11 cellular contexts compared by ENCODE assay signal in genomic region chr2:43266692-43267091, GRCh38. TPM values are rescaled to one million over a fixed set of nuclear protein-coding genes. Genes with fewer than 3 reads are reported as not detected.
A peak's percentile ranks its signal among the peaks of the same experiment; 100 is the strongest.
DNase-seq lines count a peak whose midpoint lies in the region; ATAC-seq and TF ChIP-seq lines count a peak whose summit lies in the region.
"Had no signal": no experiment of that assay in that cellular context is flagged by ENCODE, and none has a peak within 500 bp of the region (broad histone marks: within the 10 kb centered on the region; RNA-seq: fewer than 3 reads in every experiment).

No MANE protein-coding gene starts in this region.

- H3K36me3 ChIP-seq in left lung (no peaks in the 10 kb centered on the region), stomach (peaks cover 0 to 8% (median 2%) of the 10 kb centered on the region in 4 donors)

- CTCF ChIA-PET in activated CD4-positive, alpha-beta memory T cell treated with anti-CD3 and anti-CD28 coated beads, Interleukin-2, amount 10 ng/mL, durations not matched to agents 7 days and 5 days (lab: Charles Lee): no interaction called here

- TF ChIP-seq POLR2A in stomach (IDR thresholded peaks at IDR 0.05): no peak

- H3K4me3 Mint-ChIP-seq in activated T-helper 17 cell treated with anti-CD3 and anti-CD28 coated beads, Interleukin-2, amount 50 U/mL, for 72 hours: no peak overlapping the region
- H3K4me3 Mint-ChIP-seq in activated CD4-positive, alpha-beta memory T cell treated with anti-CD3 and anti-CD28 coated beads, Interleukin-2, amount 10 ng/mL, durations not matched to agents 7 days and 5 days: no peak overlapping the region
- H3K4me3 Mint-ChIP-seq: central memory CD8-positive, alpha-beta T cell had no signal

- H3K9me3 Mint-ChIP-seq in activated T-helper 17 cell treated with anti-CD3 and anti-CD28 coated beads, Interleukin-2, amount 50 U/mL, for 72 hours: no peaks in the 10 kb centered on the region
- no peaks in the 10 kb centered on the region for H3K9me3 Mint-ChIP-seq in activated CD4-positive, alpha-beta memory T cell treated with anti-CD3 and anti-CD28 coated beads, Interleukin-2, amount 10 ng/mL, durations not matched to agents 7 days and 5 days
- H3K9me3 Mint-ChIP-seq: central memory CD8-positive, alpha-beta T cell had no signal

- no peak for TF ChIP-seq EP300 in stomach (IDR thresholded peaks at IDR 0.05)

- H3K4me3 ChIP-seq in left lung (no peak overlapping the region), stomach (no peak overlapping the region)

- H3K4me1 Mint-ChIP-seq in activated T-helper 17 cell treated with anti-CD3 and anti-CD28 coated beads, Interleukin-2, amount 50 U/mL, for 72 hours: peaks cover 10% of the 10 kb centered on the region
- H3K4me1 Mint-ChIP-seq in activated CD4-positive, alpha-beta memory T cell treated with anti-CD3 and anti-CD28 coated beads, Interleukin-2, amount 10 ng/mL, durations not matched to agents 7 days and 5 days: peaks cover 13% of the 10 kb centered on the region

- intact Hi-C loops in left lung (cut with DNase I) (no loop called here), stomach (cut with DNase I; ENCODE audit: low total_unique reads) (no loop called here)

- DNase-seq in MV-4-11 (lab: John Stamatoyannopoulos, UW): peak; percentile 86
- DNase-seq in left lung: peak; percentile 80 to 84
- peak; percentile 40 for DNase-seq in stomach
- no peak for DNase-seq in HK-2 (ENCODE audit: unreplicated experiment)
- no peak for DNase-seq in GM20000 (ENCODE audit: low spot score)
- DNase-seq in activated CD4-positive, alpha-beta memory T cell treated with anti-CD3 and anti-CD28 coated beads, Interleukin-2, amount 10 ng/mL, durations not matched to agents 7 days and 5 days: no peak
- DNase-seq: Calu3, NCI-H1417 treated with DMSO at 0.1 percent for 48 hours had no signal

- 66 to 88% (median 81%) methylated on average over 4 of the region's 4 CpGs for WGBS in stomach, 5 donors

- H3K27me3 Mint-ChIP-seq in activated T-helper 17 cell treated with anti-CD3 and anti-CD28 coated beads, Interleukin-2, amount 50 U/mL, for 72 hours: no peaks in the 10 kb centered on the region
- H3K27me3 Mint-ChIP-seq in activated CD4-positive, alpha-beta memory T cell treated with anti-CD3 and anti-CD28 coated beads, Interleukin-2, amount 10 ng/mL, durations not matched to agents 7 days and 5 days: no peaks in the 10 kb centered on the region
- H3K27me3 Mint-ChIP-seq: central memory CD8-positive, alpha-beta T cell had no signal

- no peaks in the 10 kb centered on the region for H3K9me3 ChIP-seq in left lung
- no peaks in the 10 kb centered on the region for H3K9me3 ChIP-seq in stomach

- H3K27me3 ChIP-seq in left lung (no peaks in the 10 kb centered on the region), stomach (no peaks in the 10 kb centered on the region)

- TF ChIP-seq CTCF in left lung (IDR thresholded peaks at IDR 0.05) (no peak), stomach (IDR thresholded peaks at IDR 0.05) (no peak), GM20000 (IDR thresholded peaks at IDR 0.05; ENCODE audit: extremely low read depth, missing control alignments) (no peak)

- H3K27ac ChIP-seq in left lung (no peak overlapping the region), stomach (peak overlapping the region in 3 of 5 donors; percentile 42 to 74 (median 72))

- POLR2A ChIA-PET in activated CD4-positive, alpha-beta memory T cell treated with anti-CD3 and anti-CD28 coated beads, Interleukin-2, amount 10 ng/mL, durations not matched to agents 7 days and 5 days (lab: Charles Lee): no interaction called here

- peaks cover 12 to 45% of the 10 kb centered on the region in 2 donors for H3K4me1 ChIP-seq in left lung
- peaks cover 18 to 65% (median 45%) of the 10 kb centered on the region in 4 donors for H3K4me1 ChIP-seq in stomach

- peaks cover 40% of the 10 kb centered on the region for H3K36me3 Mint-ChIP-seq in activated T-helper 17 cell treated with anti-CD3 and anti-CD28 coated beads, Interleukin-2, amount 50 U/mL, for 72 hours (ENCODE audit: low read depth)
- peaks cover 10% of the 10 kb centered on the region for H3K36me3 Mint-ChIP-seq in activated CD4-positive, alpha-beta memory T cell treated with anti-CD3 and anti-CD28 coated beads, Interleukin-2, amount 10 ng/mL, durations not matched to agents 7 days and 5 days (ENCODE audit: low read depth)

- ATAC-seq in activated T-helper 17 cell treated with anti-CD3 and anti-CD28 coated beads, Interleukin-2, amount 50 U/mL, for 72 hours (replicated peaks): no peak
- ATAC-seq in left lung: peak; percentile 45
- ATAC-seq: Panc1 had no signal

- peak overlapping the region; percentile 21 for H3K27ac Mint-ChIP-seq in activated T-helper 17 cell treated with anti-CD3 and anti-CD28 coated beads, Interleukin-2, amount 50 U/mL, for 72 hours
- no peak overlapping the region for H3K27ac Mint-ChIP-seq in activated CD4-positive, alpha-beta memory T cell treated with anti-CD3 and anti-CD28 coated beads, Interleukin-2, amount 10 ng/mL, durations not matched to agents 7 days and 5 days

RNA-seq across cellular contexts. Expression of gene ZFP36L2, which starts 40.3 kb away (rescaled TPM):
- 100 to 1,000 TPM in 1 of 2 donors, 10 to 100 TPM in 1; 57.8 to 185 TPM for total RNA-seq in activated T-helper 17 cell treated with anti-CD3 and anti-CD28 coated beads, Interleukin-2, amount 50 U/mL, for 72 hours
- total RNA-seq in left lung: 100 to 1,000 TPM in 1 of 2 donors, 10 to 100 TPM in 1; 72.2 to 112 TPM
- total RNA-seq in stomach: 100 to 1,000 TPM in 3 of 5 donors, 10 to 100 TPM in 2; 49.1 to 189 (median 109) TPM
- polyA plus RNA-seq in stomach: 10 to 100 TPM; 43.7 to 89.2 (median 44.0) TPM
- total RNA-seq in activated CD4-positive, alpha-beta memory T cell treated with anti-CD3 and anti-CD28 coated beads, Interleukin-2, amount 10 ng/mL, durations not matched to agents 7 days and 5 days: 100 to 1,000 TPM; 276 to 278 TPM

Comparison
In these comparisons a context has a peak if more than half of its experiments do, and no peak if none do; other contexts are left out.
1. DNase-seq: peak in MV-4-11 (single experiment), left lung (2 of 2) and stomach (single experiment); none in HK-2 (single experiment), GM20000 (single experiment) and activated CD4-positive, alpha-beta memory T cell treated with anti-CD3 and anti-CD28 coated beads, Interleukin-2, amount 10 ng/mL, durations not matched to agents 7 days and 5 days (single experiment).
2. H3K27ac ChIP-seq: peak in stomach (3 of 5); none in left lung (0 of 2).